ENCODE assay signal across 15 cellular contexts in the genomic region with DNA sequence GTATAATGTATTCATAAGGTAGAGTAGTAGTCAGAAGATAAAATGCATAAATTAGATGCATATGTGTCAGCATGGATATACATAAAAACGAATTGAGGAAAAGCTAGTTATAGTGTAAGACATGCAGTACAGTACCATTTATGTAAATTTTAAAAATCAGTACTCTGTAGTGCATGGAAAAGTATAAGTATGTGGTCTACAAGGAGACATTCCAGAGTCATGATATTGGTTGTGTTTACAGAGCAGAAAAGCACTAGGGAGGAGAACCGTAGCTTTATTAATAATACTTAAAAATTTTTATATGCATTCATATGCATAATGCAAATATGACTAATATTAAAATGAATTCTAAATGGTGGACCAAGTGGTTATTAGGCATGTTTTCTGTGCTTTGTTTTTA.
DNase-seq lines count a peak whose midpoint lies in the region; ATAC-seq and TF ChIP-seq lines count a peak whose summit lies in the region.
"Had no signal": no experiment of that assay in that cellular context is flagged by ENCODE, and none has a peak within 500 bp of the region (broad histone marks: within the 10 kb centered on the region; RNA-seq: fewer than 3 reads in every experiment).

No MANE protein-coding gene starts in this region.

- no peak overlapping the region for H2BK20ac ChIP-seq in IMR-90 (ENCODE audit: low read depth, low read length)

- peaks cover 61% of the 10 kb centered on the region for H4K20me1 ChIP-seq in IMR-90 (ENCODE audit: insufficient read depth, low read length)

- H3K4me1 Mint-ChIP-seq in chondrocyte (ENCODE audit: low read depth): peaks cover 38% of the 10 kb centered on the region

- intact Hi-C loops in IMR-90 (cut with micrococcal nuclease): loop anchor here (5.0 to 10.0 kb wide), 2 partner anchors 105 to 233 kb away; no protein-coding TSS in a partner anchor
- intact Hi-C loops in left lung (cut with DNase I): no loop called here
- intact Hi-C loops in aorta (cut with DNase I): no loop called here

- no peaks in the 10 kb centered on the region for H3K27me3 Mint-ChIP-seq in chondrocyte (ENCODE audit: low read depth)

- no peak overlapping the region for H3K23ac ChIP-seq in IMR-90 (ENCODE audit: low read depth, low read length)

- H3K56ac ChIP-seq in IMR-90 (ENCODE audit: extremely low read depth, insufficient read depth, low read length): no peak overlapping the region

- BruUV-seq in IMR-90 (replicated peaks; lab: Mats Ljungman, UMichigan): no TSS peak

- DNase-seq in IMR-90 (peak; percentile 58), chondrocyte (ENCODE audit: low spot score) (no peak), left lung (no peak), NCI-H526 treated with DMSO at 0.1 percent for 48 hours (lab: John Stamatoyannopoulos, UW) (no peak), DMS79 (lab: John Stamatoyannopoulos, UW) (no peak), aorta (no peak)
- DNase-seq: CD8-positive, alpha-beta T cell; COR-L47; DMS153; DND-41; GM23248 had no signal

- POLR2A ChIA-PET in IMR-90 (lab: Charles Lee; ENCODE audit: unreplicated experiment): no interaction called here

- H3K4me3 Mint-ChIP-seq in chondrocyte (ENCODE audit: unreplicated experiment): no peak overlapping the region
- H3K4me3 Mint-ChIP-seq: CD14-positive monocyte; CD8-positive, alpha-beta T cell had no signal

- H3K9ac ChIP-seq in IMR-90 (ENCODE audit: low read depth, low read length): no peak overlapping the region
- H3K9ac ChIP-seq: GM23248 had no signal

- H4K91ac ChIP-seq in IMR-90 (ENCODE audit: insufficient read depth, low read depth, low read length): no peak overlapping the region

- H3K36me3 ChIP-seq in IMR-90 (ENCODE audit: control insufficient read depth, insufficient read depth, low read length) (no peaks in the 10 kb centered on the region), left lung (no peaks in the 10 kb centered on the region), aorta (ENCODE audit: control insufficient read depth in 1 of 2, insufficient read depth in 2 of 2, low read length in 1 of 2) (no peaks in the 10 kb centered on the region)

- H2BK120ac ChIP-seq in IMR-90 (ENCODE audit: low read depth, low read length): no peak overlapping the region

- no peak overlapping the region for H3K4ac ChIP-seq in IMR-90 (ENCODE audit: low read depth, low read length)

- H3K4me3 ChIP-seq in IMR-90 (ENCODE audit: insufficient read depth, low read depth, low read length) (no peak overlapping the region), left lung (no peak overlapping the region), aorta (ENCODE audit: low read length in 2 of 2) (no peak overlapping the region)
- H3K4me3 ChIP-seq: A549, GM12878, GM23248 had no signal

- ATAC-seq in IMR-90 (ENCODE audit: low read depth) (peak; percentile 87), left lung (peak; percentile 70), aorta (ENCODE audit: low FRiP score) (no peak)
- ATAC-seq: A549; CD8-positive, alpha-beta T cell; GM12878 had no signal

- no peak for TF ChIP-seq RAD21 in IMR-90 (IDR thresholded peaks at IDR 0.05; ENCODE audit: low read length)

- no peak overlapping the region for H2BK5ac ChIP-seq in IMR-90 (ENCODE audit: low read depth, low read length, poor library complexity, severe bottlenecking)

- no CpG with 5 or more reads among the region's 2 CpGs for WGBS in IMR-90 (ENCODE audit: extremely low coverage in 2 of 2, insufficient read length in 1 of 2), 2 experiments
- WGBS in aorta, 2 donors: 73 to 76% methylated on average over 2 of the region's 2 CpGs

- no peak for TF ChIP-seq POLR2A in IMR-90 (IDR thresholded peaks at IDR 0.05; ENCODE audit: low read depth, low read length)

- H3K27me3 ChIP-seq in IMR-90 (ENCODE audit: control insufficient read depth, insufficient read depth, low read length) (no peaks in the 10 kb centered on the region), left lung (no peaks in the 10 kb centered on the region), aorta (ENCODE audit: control insufficient read depth in 1 of 2, insufficient read depth in 2 of 2, low read length in 1 of 2) (no peaks in the 10 kb centered on the region)

- H3K18ac ChIP-seq in IMR-90 (ENCODE audit: low read depth, low read length): no peak overlapping the region

- peak overlapping the region; percentile 18 for H3K27ac Mint-ChIP-seq in chondrocyte (ENCODE audit: unreplicated experiment)
- H3K27ac Mint-ChIP-seq: CD14-positive monocyte; CD8-positive, alpha-beta T cell had no signal

- peaks cover 10% of the 10 kb centered on the region for H3K9me1 ChIP-seq in IMR-90 (ENCODE audit: insufficient read depth, low read length)

- no peak overlapping the region for H3K4me2 ChIP-seq in IMR-90 (ENCODE audit: low read depth, low read length)
- H3K4me2 ChIP-seq: A549 had no signal

- H4K5ac ChIP-seq in IMR-90 (ENCODE audit: low read depth, low read length): no peak overlapping the region

- H3K27ac ChIP-seq in IMR-90 (ENCODE audit: insufficient read depth, low read length): no peak overlapping the region
- no peak overlapping the region for H3K27ac ChIP-seq in left lung
- no peak overlapping the region for H3K27ac ChIP-seq in aorta (ENCODE audit: low read depth in 1 of 2, low read length in 2 of 2)
- H3K27ac ChIP-seq: A549, GM23248, HL-60 had no signal

- dilution Hi-C loops in IMR-90 (cut with HindIII; ENCODE audit: low sequenced_read_pairs, unreplicated experiment): no loop called here

- TF ChIP-seq CTCF in IMR-90 (conservative IDR thresholded peaks at IDR 0.05; ENCODE audit: low read depth, low read length) (no peak), chondrocyte (IDR thresholded peaks at IDR 0.05) (no peak), left lung (IDR thresholded peaks at IDR 0.05) (no peak)

- H2BK15ac ChIP-seq in IMR-90 (ENCODE audit: low read depth, low read length): no peak overlapping the region

- H3K36me3 Mint-ChIP-seq in chondrocyte (ENCODE audit: low read depth): no peaks in the 10 kb centered on the region
- H3K36me3 Mint-ChIP-seq: CD8-positive, alpha-beta T cell had no signal

- H4K8ac ChIP-seq in IMR-90 (ENCODE audit: low read depth in 2 of 2, low read length in 2 of 2): no peak overlapping the region

- H3K9me3 ChIP-seq in IMR-90 (ENCODE audit: control insufficient read depth, insufficient read depth, low read length): no peaks in the 10 kb centered on the region
- no peaks in the 10 kb centered on the region for H3K9me3 ChIP-seq in left lung
- no peaks in the 10 kb centered on the region for H3K9me3 ChIP-seq in aorta (ENCODE audit: control insufficient read depth, low read length)
- H3K9me3 ChIP-seq: A549 had no signal

- H3K4me1 ChIP-seq in IMR-90 (ENCODE audit: control insufficient read depth, insufficient read depth, low read length): peaks cover 7% of the 10 kb centered on the region
- H3K4me1 ChIP-seq in left lung: peaks cover 11 to 51% of the 10 kb centered on the region in 2 donors
- peaks cover 3 to 5% of the 10 kb centered on the region in 2 donors for H3K4me1 ChIP-seq in aorta (ENCODE audit: control insufficient read depth in 1 of 2, insufficient read depth in 2 of 2, low read length in 2 of 2)

- peaks cover 33 to 76% of the 10 kb centered on the region in 2 experiments for H3K79me1 ChIP-seq in IMR-90 (ENCODE audit: low read depth in 1 of 2, low read length in 2 of 2)

- in situ Hi-C loops in IMR-90 (cut with MboI; ENCODE audit: low sequenced_read_pairs): loop anchor here (5.0 kb wide), 1 partner anchor 453 kb away; no protein-coding TSS in a partner anchor

- no peak overlapping the region for H2AFZ ChIP-seq in IMR-90 (replicated peaks; ENCODE audit: low read length, poor library complexity)
- H2AFZ ChIP-seq: GM23248 had no signal

- H3K9me3 Mint-ChIP-seq in chondrocyte (ENCODE audit: low read depth): no peaks in the 10 kb centered on the region
- H3K9me3 Mint-ChIP-seq: CD14-positive monocyte; CD8-positive, alpha-beta T cell had no signal

- CTCF ChIA-PET in IMR-90 (lab: Yijun Ruan, JAX): no interaction called here

- no peak overlapping the region for H2AK5ac ChIP-seq in IMR-90 (ENCODE audit: low read depth, low read length)

- no peak overlapping the region for H2AK9ac ChIP-seq in IMR-90 (replicated peaks; ENCODE audit: low read depth, low read length, poor library complexity)

- H3K14ac ChIP-seq in IMR-90 (replicated peaks; ENCODE audit: low read depth, low read length): no peak overlapping the region

TF ChIP-seq in IMR-90, 13 proteins besides CTCF, POLR2A, EP300 and RAD21:
- TF ChIP-seq CHD1 (IDR thresholded peaks at IDR 0.05; ENCODE audit: low read depth, low read length) (no peak), RFX5 (IDR thresholded peaks at IDR 0.05; ENCODE audit: low read depth, low read length) (no peak), SMC3 (IDR thresholded peaks at IDR 0.05; ENCODE audit: low read depth, low read length) (no peak), MAFK (IDR thresholded peaks at IDR 0.05; ENCODE audit: low read depth, low read length) (no peak), CEBPB (IDR thresholded peaks at IDR 0.05; ENCODE audit: low read depth, low read length) (no peak), FOS (IDR thresholded peaks at IDR 0.05; ENCODE audit: low read depth, low read length) (no peak), MXI1 (IDR thresholded peaks at IDR 0.05; ENCODE audit: borderline replicate concordance, low read depth, low read length) (no peak), BHLHE40 (IDR thresholded peaks at IDR 0.05; ENCODE audit: low read depth, low read length) (no peak), NFE2L2 (IDR thresholded peaks at IDR 0.05; ENCODE audit: low read depth, low read length) (no peak), RCOR1 (IDR thresholded peaks at IDR 0.05; ENCODE audit: insufficient replicate concordance, low read length) (no peak), MAZ (IDR thresholded peaks at IDR 0.05; ENCODE audit: borderline replicate concordance, low read depth, low read length) (no peak)
- TF ChIP-seq, protein P1, sequence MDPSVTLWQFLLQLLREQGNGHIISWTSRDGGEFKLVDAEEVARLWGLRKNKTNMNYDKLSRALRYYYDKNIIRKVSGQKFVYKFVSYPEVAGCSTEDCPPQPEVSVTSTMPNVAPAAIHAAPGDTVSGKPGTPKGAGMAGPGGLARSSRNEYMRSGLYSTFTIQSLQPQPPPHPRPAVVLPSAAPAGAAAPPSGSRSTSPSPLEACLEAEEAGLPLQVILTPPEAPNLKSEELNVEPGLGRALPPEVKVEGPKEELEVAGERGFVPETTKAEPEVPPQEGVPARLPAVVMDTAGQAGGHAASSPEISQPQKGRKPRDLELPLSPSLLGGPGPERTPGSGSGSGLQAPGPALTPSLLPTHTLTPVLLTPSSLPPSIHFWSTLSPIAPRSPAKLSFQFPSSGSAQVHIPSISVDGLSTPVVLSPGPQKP (IDR thresholded peaks at IDR 0.05; ENCODE audit: borderline replicate concordance, low read depth, low read length): no peak
- TF ChIP-seq, protein P2, sequence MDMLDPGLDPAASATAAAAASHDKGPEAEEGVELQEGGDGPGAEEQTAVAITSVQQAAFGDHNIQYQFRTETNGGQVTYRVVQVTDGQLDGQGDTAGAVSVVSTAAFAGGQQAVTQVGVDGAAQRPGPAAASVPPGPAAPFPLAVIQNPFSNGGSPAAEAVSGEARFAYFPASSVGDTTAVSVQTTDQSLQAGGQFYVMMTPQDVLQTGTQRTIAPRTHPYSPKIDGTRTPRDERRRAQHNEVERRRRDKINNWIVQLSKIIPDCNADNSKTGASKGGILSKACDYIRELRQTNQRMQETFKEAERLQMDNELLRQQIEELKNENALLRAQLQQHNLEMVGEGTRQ (IDR thresholded peaks at IDR 0.05; ENCODE audit: low read depth, low read length): no peak
